Comparison of ENCODE assay signal across 23 cellular contexts in genomic region chr1:204354579-204354978, GRCh38.
"Had no signal": no experiment of that assay in that cellular context is flagged by ENCODE, and none has a peak within 500 bp of the region (broad histone marks: within the 10 kb centered on the region; RNA-seq: fewer than 3 reads in every experiment).

No MANE protein-coding gene starts in this region.

- H3K27me3 ChIP-seq: ovary, testis had no signal

- H3K27ac ChIP-seq: coronary artery, esophagus muscularis mucosa, lower lobe of right lung, ovary, psoas muscle, sigmoid colon, stomach, testis, tibial artery had no signal

- H3K36me3 ChIP-seq: esophagus muscularis mucosa, lower lobe of right lung, ovary, sigmoid colon, stomach, tibial artery had no signal

- ATAC-seq: left ventricle myocardium superior; lower lobe of right lung; naive thymus-derived CD8-positive, alpha-beta T cell; psoas muscle; right cardiac atrium; stimulated activated effector memory CD8-positive, alpha-beta T cell treated with anti-CD3 and anti-CD28 coated beads, Interleukin-12 subunit alpha, Interleukin-12 subunit beta, amount 100 ng/mL, for 72 hours had no signal

- H3K4me3 ChIP-seq: coronary artery, esophagus muscularis mucosa, lower lobe of right lung, ovary, psoas muscle, sigmoid colon, stomach, testis, tibial artery had no signal

- FAIRE-seq: endothelial cell of umbilical vein, keratinocyte had no signal

- H3K9me3 ChIP-seq: esophagus muscularis mucosa, lower lobe of right lung, ovary, psoas muscle, sigmoid colon, stomach, testis, tibial artery had no signal

- H3K4me1 ChIP-seq: lower lobe of right lung, psoas muscle had no signal

- DNase-seq: dermis blood vessel endothelial cell; effector memory CD4-positive, alpha-beta T cell; foreskin melanocyte; left ventricle myocardium superior; lower lobe of right lung; naive thymus-derived CD8-positive, alpha-beta T cell; occipital lobe; ovary; posterior cingulate gyrus; psoas muscle; right cardiac atrium; sigmoid colon; stimulated activated CD4-positive, alpha-beta T cell treated with anti-CD3 and anti-CD28 coated beads, Interleukin-2, amount 100 ng/mL, for 24 hours; stimulated activated CD4-positive, alpha-beta T cell treated with anti-CD3 and anti-CD28 coated beads, Interleukin-4, amount 100 ng/mL, for 24 hours; stimulated activated naive CD4-positive, alpha-beta T cell treated with Interleukin-2 at 50 U/mL for 16 hours; stomach; testis; tibial artery had no signal
